ENCODE assay signal across 19 cellular contexts in the genomic region with DNA sequence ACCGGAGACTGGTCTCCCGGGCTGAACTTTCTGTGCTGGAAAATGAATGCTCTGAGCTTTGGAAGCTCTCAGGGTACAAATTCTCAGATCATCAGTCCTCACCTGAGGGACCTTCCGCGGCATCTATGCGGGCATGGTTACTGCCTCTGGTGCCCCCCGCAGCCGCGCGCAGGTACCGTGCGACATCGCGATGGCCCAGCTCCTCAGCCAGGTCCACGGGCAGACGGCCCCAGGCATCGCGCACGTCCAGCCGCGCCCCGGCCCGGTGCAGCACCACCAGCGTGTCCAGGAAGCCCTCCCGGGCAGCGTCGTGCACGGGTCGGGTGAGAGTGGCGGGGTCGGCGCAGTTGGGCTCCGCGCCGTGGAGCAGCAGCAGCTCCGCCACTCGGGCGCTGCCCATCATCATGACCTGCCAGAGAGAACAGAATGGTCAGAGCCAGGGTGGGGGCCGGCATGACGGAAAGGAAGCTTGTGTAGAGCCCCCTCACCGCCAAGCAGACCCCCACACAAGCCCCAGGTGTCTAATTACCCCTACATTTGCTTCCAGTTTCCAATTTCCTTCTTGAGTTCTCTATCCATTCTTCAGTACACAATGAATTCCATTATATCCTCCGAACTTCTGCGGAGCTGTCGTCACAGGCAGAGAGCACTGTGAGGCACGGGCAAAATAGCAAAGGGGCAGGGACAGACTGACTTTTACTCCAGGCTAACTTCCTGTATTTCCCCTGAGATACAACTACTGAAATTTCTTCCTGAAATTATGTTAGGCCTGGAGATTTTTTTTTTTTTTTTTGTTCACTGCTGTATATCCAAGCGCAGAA. TPM values are rescaled to one million over a fixed set of nuclear protein-coding genes. Genes with fewer than 3 reads are reported as not detected.
A peak's percentile ranks its signal among the peaks of the same experiment; 100 is the strongest.
DNase-seq lines count a peak whose midpoint lies in the region; ATAC-seq and TF ChIP-seq lines count a peak whose summit lies in the region.
"Had no signal": no experiment of that assay in that cellular context is flagged by ENCODE, and none has a peak within 500 bp of the region (broad histone marks: within the 10 kb centered on the region; RNA-seq: fewer than 3 reads in every experiment).

No MANE protein-coding gene starts in this region.

- H3K4me3 Mint-ChIP-seq in GM23338 (peak overlapping the region; percentile 53), endothelial cell (ENCODE audit: unreplicated experiment) (peak overlapping the region; percentile 54), neural progenitor cell (peak overlapping the region; percentile 37)
- H3K4me3 Mint-ChIP-seq: effector memory CD8-positive, alpha-beta T cell; stimulated activated effector memory CD8-positive, alpha-beta T cell treated with anti-CD3 and anti-CD28 coated beads, Interleukin-12 subunit alpha, Interleukin-12 subunit beta, amount 100 ng/mL, for 72 hours had no signal

- H3K27ac Mint-ChIP-seq in GM23338: no peak overlapping the region
- H3K27ac Mint-ChIP-seq in endothelial cell (ENCODE audit: unreplicated experiment): no peak overlapping the region
- no peak overlapping the region for H3K27ac Mint-ChIP-seq in neural progenitor cell
- H3K27ac Mint-ChIP-seq: effector memory CD8-positive, alpha-beta T cell; stimulated activated effector memory CD8-positive, alpha-beta T cell treated with anti-CD3 and anti-CD28 coated beads, Interleukin-12 subunit alpha, Interleukin-12 subunit beta, amount 100 ng/mL, for 72 hours had no signal

- no peaks in the 10 kb centered on the region for H3K9me2 ChIP-seq in GM23338 (ENCODE audit: insufficient read depth)

- H3K4me1 ChIP-seq in GM23338 (ENCODE audit: insufficient read depth) (peaks cover 56% of the 10 kb centered on the region), RWPE2 (ENCODE audit: insufficient read depth, poor library complexity, severe bottlenecking) (peaks cover 10% of the 10 kb centered on the region), neural progenitor cell (no peaks in the 10 kb centered on the region)

- TF ChIP-seq CTCF in GM23338 (conservative IDR thresholded peaks at IDR 0.05; ENCODE audit: low read depth in 2 of 2): no peak
- TF ChIP-seq CTCF in RWPE2 (IDR thresholded peaks at IDR 0.05; ENCODE audit: poor library complexity, severe bottlenecking): no peak
- no peak for TF ChIP-seq CTCF in endothelial cell (IDR thresholded peaks at IDR 0.05; ENCODE audit: unreplicated experiment)
- TF ChIP-seq CTCF in neural progenitor cell (IDR thresholded peaks at IDR 0.05): no peak

- no peaks in the 10 kb centered on the region for H3K79me2 ChIP-seq in GM23338 (replicated peaks; ENCODE audit: insufficient read depth)
- H3K79me2 ChIP-seq in neural progenitor cell (ENCODE audit: low read depth): no peaks in the 10 kb centered on the region

- H3K4me1 Mint-ChIP-seq in GM23338 (peaks cover 50% of the 10 kb centered on the region), endothelial cell (ENCODE audit: unreplicated experiment) (peaks cover 25% of the 10 kb centered on the region), neural progenitor cell (peaks cover 20% of the 10 kb centered on the region)

- H3K4me2 ChIP-seq in GM23338: peak overlapping the region; percentile 69
- H3K4me2 ChIP-seq in neural progenitor cell: peak overlapping the region; percentile 20

- DNase-seq in GM23338 (ENCODE audit: low spot score): peak; percentile 50
- DNase-seq in RWPE2 (ENCODE audit: low spot score): no peak
- DNase-seq in endothelial cell (ENCODE audit: low spot score): peak; percentile 19
- DNase-seq in neural progenitor cell (ENCODE audit: low spot score): peak; percentile 55
- no peak for DNase-seq in stimulated activated CD4-positive, alpha-beta T cell treated with anti-CD3 and anti-CD28 coated beads, Interleukin-4, amount 100 ng/mL, for 1 hour
- DNase-seq: effector memory CD8-positive, alpha-beta T cell; KG1; kidney glomerular epithelial cell; NCI-H510A treated with DMSO at 0.1 percent for 48 hours; PC-9; stimulated activated CD4-positive, alpha-beta T cell treated with anti-CD3 and anti-CD28 coated beads, Interleukin-4, amount 100 ng/mL, for 4 hours; uterus had no signal

- H3K27me3 ChIP-seq in GM23338 (ENCODE audit: insufficient read depth): peaks cover 100% of the 10 kb centered on the region
- H3K27me3 ChIP-seq in RWPE2 (ENCODE audit: insufficient read depth, poor library complexity, severe bottlenecking): no peaks in the 10 kb centered on the region
- peaks cover 100% of the 10 kb centered on the region for H3K27me3 ChIP-seq in neural progenitor cell

- no peaks in the 10 kb centered on the region; the same call in 2 of the 3 replicates for H3K36me3 Mint-ChIP-seq in GM23338 (ENCODE audit: low read depth)
- no peaks in the 10 kb centered on the region for H3K36me3 Mint-ChIP-seq in endothelial cell (ENCODE audit: low read depth, unreplicated experiment)
- no peaks in the 10 kb centered on the region for H3K36me3 Mint-ChIP-seq in neural progenitor cell

- no peak overlapping the region for H3K9ac ChIP-seq in neural progenitor cell

- no peak overlapping the region for H3K27ac ChIP-seq in GM23338 (ENCODE audit: low read depth)
- H3K27ac ChIP-seq in RWPE2 (ENCODE audit: poor library complexity, severe bottlenecking): peak overlapping the region; percentile 90
- H3K27ac ChIP-seq in neural progenitor cell: no peak overlapping the region
- H3K27ac ChIP-seq: C4-2B, cardiac muscle cell, gastroesophageal sphincter, PC-9, uterus had no signal

- H3K36me3 ChIP-seq in GM23338 (ENCODE audit: insufficient read depth): no peaks in the 10 kb centered on the region; the same call in 1 of the 2 replicates
- H3K36me3 ChIP-seq in RWPE2 (ENCODE audit: low read depth): peaks cover 63% of the 10 kb centered on the region
- no peaks in the 10 kb centered on the region for H3K36me3 ChIP-seq in neural progenitor cell
- H3K36me3 ChIP-seq: cardiac muscle cell, gastroesophageal sphincter, uterus had no signal

- H3K9me3 ChIP-seq in RWPE2 (ENCODE audit: severe bottlenecking) (no peaks in the 10 kb centered on the region), neural progenitor cell (ENCODE audit: low read depth) (no peaks in the 10 kb centered on the region)
- H3K9me3 ChIP-seq: gastroesophageal sphincter had no signal

- ATAC-seq in GM23338: peak; percentile 1
- no peak for ATAC-seq in RWPE2 (ENCODE audit: low read depth)
- ATAC-seq in GM18498 (IDR thresholded peaks at IDR 0.05; ENCODE audit: unreplicated experiment): no peak
- no peak for ATAC-seq in HG02884 (IDR thresholded peaks at IDR 0.05; ENCODE audit: unreplicated experiment)
- ATAC-seq: activated CD4-positive, CD25-positive, alpha-beta regulatory T cell treated with anti-CD3 and anti-CD28 coated beads, Interleukin-2, amount 50 U/mL, for 24 hours; effector memory CD8-positive, alpha-beta T cell; gastroesophageal sphincter; stimulated activated effector memory CD8-positive, alpha-beta T cell treated with anti-CD3 and anti-CD28 coated beads, Interleukin-12 subunit alpha, Interleukin-12 subunit beta, amount 100 ng/mL, for 72 hours had no signal

- H3K27me3 Mint-ChIP-seq in GM23338 (ENCODE audit: insufficient read depth, low read depth, poor library complexity): peaks cover 98% of the 10 kb centered on the region
- H3K27me3 Mint-ChIP-seq in endothelial cell (ENCODE audit: unreplicated experiment): peaks cover 40% of the 10 kb centered on the region
- H3K27me3 Mint-ChIP-seq in neural progenitor cell (ENCODE audit: insufficient read depth, low read depth): peaks cover 94% of the 10 kb centered on the region

- H3K4me3 ChIP-seq in GM23338: peak overlapping the region; percentile 43
- no peak overlapping the region for H3K4me3 ChIP-seq in RWPE2 (ENCODE audit: severe bottlenecking)
- H3K4me3 ChIP-seq in neural progenitor cell: no peak overlapping the region
- H3K4me3 ChIP-seq: cardiac muscle cell, gastroesophageal sphincter, uterus had no signal

- H2AFZ ChIP-seq in GM23338 (no peak overlapping the region), neural progenitor cell (replicated peaks) (no peak overlapping the region)
- H2AFZ ChIP-seq: PC-9 had no signal

- H3K9me3 Mint-ChIP-seq in GM23338 (peaks cover 3% of the 10 kb centered on the region; the same call in 2 of the 3 replicates), endothelial cell (ENCODE audit: unreplicated experiment) (no peaks in the 10 kb centered on the region), neural progenitor cell (peaks cover 4% of the 10 kb centered on the region)

- peaks cover 39% of the 10 kb centered on the region for H4K20me1 ChIP-seq in GM23338 (replicated peaks; ENCODE audit: insufficient read depth)
- peaks cover 95% of the 10 kb centered on the region for H4K20me1 ChIP-seq in neural progenitor cell (ENCODE audit: low read depth)

- peaks cover 60% of the 10 kb centered on the region for H3F3A ChIP-seq in GM23338 (replicated peaks; ENCODE audit: low read depth)
- peaks cover 41% of the 10 kb centered on the region for H3F3A ChIP-seq in neural progenitor cell (ENCODE audit: low read depth)

TF ChIP-seq in GM23338, 12 proteins besides CTCF, POLR2A, EP300 and RAD21 (continues in another document):
- TF ChIP-seq POLR2AphosphoS5 (IDR thresholded peaks at IDR 0.05; ENCODE audit: low read depth): no peak
- TF ChIP-seq NANOG (IDR thresholded peaks at IDR 0.05; ENCODE audit: borderline replicate concordance): no peak
- TF ChIP-seq CREB1 (CRISPR knock-in tag; IDR thresholded peaks at IDR 0.05; ENCODE audit: low read depth): no peak
- peak; percentile 96 for TF ChIP-seq EZH2 (IDR thresholded peaks at IDR 0.05; ENCODE audit: low read depth, unreplicated experiment)
- TF ChIP-seq, protein P1, sequence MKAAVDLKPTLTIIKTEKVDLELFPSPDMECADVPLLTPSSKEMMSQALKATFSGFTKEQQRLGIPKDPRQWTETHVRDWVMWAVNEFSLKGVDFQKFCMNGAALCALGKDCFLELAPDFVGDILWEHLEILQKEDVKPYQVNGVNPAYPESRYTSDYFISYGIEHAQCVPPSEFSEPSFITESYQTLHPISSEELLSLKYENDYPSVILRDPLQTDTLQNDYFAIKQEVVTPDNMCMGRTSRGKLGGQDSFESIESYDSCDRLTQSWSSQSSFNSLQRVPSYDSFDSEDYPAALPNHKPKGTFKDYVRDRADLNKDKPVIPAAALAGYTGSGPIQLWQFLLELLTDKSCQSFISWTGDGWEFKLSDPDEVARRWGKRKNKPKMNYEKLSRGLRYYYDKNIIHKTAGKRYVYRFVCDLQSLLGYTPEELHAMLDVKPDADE (IDR thresholded peaks at IDR 0.05): no peak

RNA-seq across cellular contexts. Expression of a gene that starts 23.2 kb away (rescaled TPM):
- total RNA-seq in GM23338 (2014; rRNA removed; shearing (Covaris generic)): 0.87 and 4.0 TPM in 2 replicates
- 1.2 and 2.7 TPM in 2 replicates for polyA plus RNA-seq in GM23338 (2016; fragmentation: Nextera tagmentation; extraction: Ambion mirVana)
- total RNA-seq in endothelial cell (ENCODE audit: unreplicated experiment) (not detected), neural progenitor cell (ENCODE audit: low replicate concordance) (not detected in 2 replicates)
- polyA plus RNA-seq: cardiac muscle cell had no signal

RNA-seq across cellular contexts. Expression of a gene that starts 23.6 kb away (rescaled TPM):
- total RNA-seq in GM23338 (2014; rRNA removed; shearing (Covaris generic)): 0.14 TPM in 1 of 2 replicates, not detected in the other
- not detected in 2 replicates for polyA plus RNA-seq in GM23338 (2016; fragmentation: Nextera tagmentation; extraction: Ambion mirVana)
- total RNA-seq in endothelial cell (ENCODE audit: unreplicated experiment) (0.36 TPM), neural progenitor cell (ENCODE audit: low replicate concordance) (not detected in 2 replicates)
- total RNA-seq: cardiac muscle cell had no signal
- polyA plus RNA-seq: cardiac muscle cell had no signal

RNA-seq across cellular contexts. Expression of a gene that starts 38.1 kb away (rescaled TPM):
- 0.31 and 0.83 TPM in 2 replicates for total RNA-seq in GM23338 (2014; rRNA removed; shearing (Covaris generic))
- polyA plus RNA-seq in GM23338 (2016; fragmentation: Nextera tagmentation; extraction: Ambion mirVana): 0.09 and 0.29 TPM in 2 replicates
- total RNA-seq in endothelial cell (ENCODE audit: unreplicated experiment): 1.8 TPM
- 0.06 and 0.07 TPM in 2 replicates for total RNA-seq in neural progenitor cell (ENCODE audit: low replicate concordance)

Comparison
In these comparisons a context has a peak if more than half of its experiments do, and no peak if none do; other contexts are left out.
1. DNase-seq: peak in GM23338 (single experiment), endothelial cell (single experiment) and neural progenitor cell (single experiment); none in RWPE2 (single experiment) and stimulated activated CD4-positive, alpha-beta T cell treated with anti-CD3 and anti-CD28 coated beads, Interleukin-4, amount 100 ng/mL, for 1 hour (single experiment).
2. Peak in every context shown above with its lines, with median percentiles within 50 percentile points of each other: H3K4me3 Mint-ChIP-seq.